In the genomic region with DNA sequence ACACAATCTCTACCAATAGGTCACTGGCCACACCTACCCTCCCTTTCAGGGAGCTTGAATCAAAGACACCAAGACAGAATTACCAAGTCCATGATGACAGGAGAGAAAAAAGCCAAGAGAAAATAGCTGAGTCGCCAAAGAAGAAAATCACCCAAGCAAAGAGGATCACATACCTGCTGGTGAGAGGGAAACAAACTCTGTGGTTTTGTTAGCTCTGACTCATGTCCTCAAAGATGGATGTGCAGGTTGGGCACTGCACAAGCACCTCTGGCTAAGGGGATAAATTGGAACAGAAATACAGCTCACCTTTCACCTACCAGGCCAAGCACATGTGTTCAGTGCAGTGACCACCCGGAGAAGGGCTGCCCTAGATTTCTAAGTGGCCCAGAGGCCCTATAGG, we compare ENCODE assay signal across 17 cellular contexts.
DNase-seq lines count a peak whose midpoint lies in the region; ATAC-seq and TF ChIP-seq lines count a peak whose summit lies in the region.
"Had no signal": no experiment of that assay in that cellular context is flagged by ENCODE, and none has a peak within 500 bp of the region (broad histone marks: within the 10 kb centered on the region; RNA-seq: fewer than 3 reads in every experiment).

No MANE protein-coding gene starts in this region.

- no peak for TF ChIP-seq CTCF in GM12865 (IDR thresholded peaks at IDR 0.05; ENCODE audit: insufficient read depth, low read depth, low read length, missing control alignments)
- TF ChIP-seq CTCF in RWPE2 (IDR thresholded peaks at IDR 0.05; ENCODE audit: poor library complexity, severe bottlenecking), result no peak
- no peak for TF ChIP-seq CTCF in kidney epithelial cell (IDR thresholded peaks at IDR 0.05; ENCODE audit: insufficient read depth, low read length, poor library complexity, severe bottlenecking)

- no peak overlapping the region for H3K4me3 ChIP-seq in GM12865 (ENCODE audit: low read depth, low read length)
- H3K4me3 ChIP-seq in RWPE2 (ENCODE audit: severe bottlenecking), result no peak overlapping the region
- H3K4me3 ChIP-seq in kidney epithelial cell (ENCODE audit: low read depth, low read length), result no peak overlapping the region
- H3K4me3 ChIP-seq: heart right ventricle, neural progenitor cell had no signal

- ATAC-seq in HG03442 (IDR thresholded peaks at IDR 0.05; ENCODE audit: unreplicated experiment) (peak; percentile 57), RWPE2 (ENCODE audit: low read depth) (peak; percentile 98), Right ventricle myocardium inferior (no peak), GM21367 (IDR thresholded peaks at IDR 0.05; ENCODE audit: unreplicated experiment) (no peak), HG03135 (IDR thresholded peaks at IDR 0.05; ENCODE audit: unreplicated experiment) (no peak)
- no peak for ATAC-seq in activated CD4-positive, CD25-positive, alpha-beta regulatory T cell treated with anti-CD3 and anti-CD28 coated beads, Interleukin-2, amount 50 U/mL, for 24 hours
- ATAC-seq: heart right ventricle had no signal

- H3K36me3 ChIP-seq in RWPE2 (ENCODE audit: low read depth), result no peaks in the 10 kb centered on the region
- H3K36me3 ChIP-seq in kidney epithelial cell (ENCODE audit: control insufficient read depth, insufficient read depth, low read length), result no peaks in the 10 kb centered on the region
- H3K36me3 ChIP-seq: brain microvascular endothelial cell, heart right ventricle, neural progenitor cell had no signal

- H3K4me1 ChIP-seq in RWPE2 (ENCODE audit: insufficient read depth, poor library complexity, severe bottlenecking), result peaks cover 8% of the 10 kb centered on the region
- H3K4me1 ChIP-seq: heart right ventricle had no signal

- intact Hi-C loops in Right ventricle myocardium inferior (cut with DNase I), result no loop called here

- no peaks in the 10 kb centered on the region for H3K27me3 ChIP-seq in RWPE2 (ENCODE audit: insufficient read depth, poor library complexity, severe bottlenecking)
- H3K27me3 ChIP-seq in kidney epithelial cell (ENCODE audit: control insufficient read depth, insufficient read depth, low read length), result no peaks in the 10 kb centered on the region
- H3K27me3 ChIP-seq: brain microvascular endothelial cell, neural progenitor cell had no signal

- DNase-seq in GM12865 (ENCODE audit: low read depth) (peak; percentile 14), RWPE2 (ENCODE audit: low spot score) (no peak), kidney epithelial cell (ENCODE audit: low read depth) (peak; percentile 71), Right ventricle myocardium inferior (ENCODE audit: missing footprints) (no peak)
- DNase-seq: activated CD4-positive, alpha-beta T cell treated with anti-CD3 and anti-CD28 coated beads, Interleukin-2, amount 50 U/mL, for 1 hour; activated T-cell treated with anti-CD3 and anti-CD28 coated beads for 4 hours; brain microvascular endothelial cell; heart right ventricle; Karpas-422; midbrain; NCI-H510A; retina had no signal

- no peak overlapping the region for H3K27ac ChIP-seq in RWPE2 (ENCODE audit: poor library complexity, severe bottlenecking)
- H3K27ac ChIP-seq: brain microvascular endothelial cell, heart right ventricle, neural progenitor cell had no signal

- no peaks in the 10 kb centered on the region for H3K9me3 ChIP-seq in RWPE2 (ENCODE audit: severe bottlenecking)
- H3K9me3 ChIP-seq: heart right ventricle had no signal

Comparison
In these comparisons a context has a peak if more than half of its experiments do, and no peak if none do; other contexts are left out.
1. DNase-seq: peak in GM12865 (single experiment) and kidney epithelial cell (single experiment); none in RWPE2 (single experiment) and Right ventricle myocardium inferior (single experiment).
2. ATAC-seq: peak in HG03442 (single experiment) and RWPE2 (single experiment); none in Right ventricle myocardium inferior (single experiment), GM21367 (single experiment), HG03135 (single experiment) and activated CD4-positive, CD25-positive, alpha-beta regulatory T cell treated with anti-CD3 and anti-CD28 coated beads, Interleukin-2, amount 50 U/mL, for 24 hours (0 of 2).